Comparison of ENCODE assay signal across 8 cellular contexts in genomic region chr17:75996665-75997590, GRCh38. TPM values are rescaled to one million over a fixed set of nuclear protein-coding genes. Genes with fewer than 3 reads are reported as not detected.
DNase-seq lines count a peak whose midpoint lies in the region; ATAC-seq and TF ChIP-seq lines count a peak whose summit lies in the region.

No MANE protein-coding gene starts in this region.

- TF ChIP-seq CTCF in CD14-positive monocyte (IDR thresholded peaks at IDR 0.05) (no peak), HL-60 (IDR thresholded peaks at IDR 0.05; ENCODE audit: insufficient read depth, low read length) (no peak), activated B cell treated with CpG ODN at 0.5 μM for 24 hours (IDR thresholded peaks at IDR 0.05) (no peak)

- H3K36me3 Mint-ChIP-seq in CD14-positive monocyte, result peaks cover 26 to 63% of the 10 kb centered on the region in 2 donors
- H3K36me3 Mint-ChIP-seq in activated B cell treated with CpG ODN at 0.5 μM for 24 hours (ENCODE audit: low read depth), result peaks cover 25% of the 10 kb centered on the region

- H3K27ac Mint-ChIP-seq in CD14-positive monocyte (peak overlapping the region; percentile 78 to 92 (median 88)), activated B cell treated with CpG ODN at 0.5 μM for 24 hours (peak overlapping the region; percentile 64)

- peak overlapping the region; percentile 58 for H3K27ac ChIP-seq in HL-60 (replicated peaks)
- H3K27ac ChIP-seq in skin epidermis, result peak overlapping the region in 20 of 21 experiments; percentile 64 to 93 (median 80)

- H3K4me1 Mint-ChIP-seq in CD14-positive monocyte (peaks cover 26% of the 10 kb centered on the region), activated B cell treated with CpG ODN at 0.5 μM for 24 hours (peaks cover 19% of the 10 kb centered on the region)

- H3K4me3 ChIP-seq in HL-60 (replicated peaks; ENCODE audit: insufficient read depth, low read length), result no peak overlapping the region
- no peak overlapping the region for H3K4me3 ChIP-seq in skin epidermis

- CTCF ChIA-PET in activated B cell treated with CpG ODN at 0.5 μM for 24 hours (lab: Charles Lee), result interaction anchor here (0.6 to 1.3 kb wide), 3 partner anchors 9 to 302 kb away, joined by 3 to 5 read pairs (median 3); no protein-coding TSS in a partner anchor

- DNase-seq in CD14-positive monocyte (ENCODE audit: low spot score) (peak; percentile 66), HL-60 (ENCODE audit: low read depth in 1 of 2, low spot score in 1 of 2) (peak; percentile 78 to 89), activated B cell treated with CpG ODN at 0.5 μM for 24 hours (no peak), globus pallidus (ENCODE audit: low spot score) (peak; percentile 33), cerebellum (ENCODE audit: low spot score) (no peak), NCI-H82 (lab: John Stamatoyannopoulos, UW) (no peak), NCI-H1092 treated with DMSO at 0.1 percent for 48 hours (lab: John Stamatoyannopoulos, UW) (no peak)

- peaks cover 0 to 2% (median 0%) of the 10 kb centered on the region in 3 donors for H3K27me3 Mint-ChIP-seq in CD14-positive monocyte (ENCODE audit: low read depth in 3 of 3)
- no peaks in the 10 kb centered on the region for H3K27me3 Mint-ChIP-seq in activated B cell treated with CpG ODN at 0.5 μM for 24 hours

- H3K27me3 ChIP-seq in HL-60 (ENCODE audit: insufficient read depth, poor library complexity, severe bottlenecking), result no peaks in the 10 kb centered on the region

- POLR2A ChIA-PET in activated B cell treated with CpG ODN at 0.5 μM for 24 hours (lab: Charles Lee), result interaction anchor here (0.5 to 1.3 kb wide), 8 partner anchors 9 to 341 kb away, joined by 3 to 10 read pairs (median 4); partner anchors contain the start of genes ACOX1, TEN1 and TRIM65

- H3K9me3 Mint-ChIP-seq in CD14-positive monocyte, result no peaks in the 10 kb centered on the region
- H3K9me3 Mint-ChIP-seq in activated B cell treated with CpG ODN at 0.5 μM for 24 hours, result no peaks in the 10 kb centered on the region

- ATAC-seq in activated B cell treated with CpG ODN at 0.5 μM for 24 hours (ENCODE audit: low read depth), result peak; percentile 49

- intact Hi-C loops in CD14-positive monocyte (cut with micrococcal nuclease) (no loop called here), activated B cell treated with CpG ODN at 0.5 μM for 24 hours (cut with micrococcal nuclease) (loop anchor here (1.0 kb wide), 1 partner anchor 18 kb away; the partner anchor contains the start of genes ACOX1 and TEN1)

- H3K4me3 Mint-ChIP-seq in CD14-positive monocyte (peak overlapping the region; percentile 65 to 81), activated B cell treated with CpG ODN at 0.5 μM for 24 hours (peak overlapping the region; percentile 52)

RNA-seq across cellular contexts. Expression of gene CDK3, which starts 3.7 kb away (rescaled TPM):
- not detected for polyA plus RNA-seq in CD14-positive monocyte
- total RNA-seq in activated B cell treated with CpG ODN at 0.5 μM for 24 hours (11.4 and 14.1 TPM in 2 replicates), cerebellum (2.1 TPM)

RNA-seq across cellular contexts. Expression of gene TEN1, which starts 17.9 kb away (rescaled TPM):
- polyA plus RNA-seq in CD14-positive monocyte, result 10 to 100 TPM; 22.4 to 31.3 TPM
- total RNA-seq in activated B cell treated with CpG ODN at 0.5 μM for 24 hours (22.7 and 23.2 TPM in 2 replicates), cerebellum (7.5 TPM)

RNA-seq across cellular contexts. Expression of gene ACOX1, which starts 18.0 kb away (rescaled TPM):
- polyA plus RNA-seq in CD14-positive monocyte, result 10 to 100 TPM; 49.2 to 49.7 TPM
- total RNA-seq in activated B cell treated with CpG ODN at 0.5 μM for 24 hours, result 23.3 and 25.8 TPM in 2 replicates
- 55.6 TPM for total RNA-seq in cerebellum

RNA-seq across cellular contexts. Expression of gene EVPL, which starts 30.2 kb away (rescaled TPM):
- polyA plus RNA-seq in CD14-positive monocyte, result not detected
- not detected in 2 replicates for total RNA-seq in activated B cell treated with CpG ODN at 0.5 μM for 24 hours
- not detected for total RNA-seq in cerebellum

RNA-seq across cellular contexts. Expression of gene FBF1, which starts 56.1 kb away (rescaled TPM):
- under 1 TPM; 0.32 to 0.62 TPM for polyA plus RNA-seq in CD14-positive monocyte
- total RNA-seq in activated B cell treated with CpG ODN at 0.5 μM for 24 hours (13.2 and 15.1 TPM in 2 replicates), cerebellum (22.4 TPM)

Comparison
In these comparisons a context has a peak if more than half of its experiments do, and no peak if none do; other contexts are left out.
1. DNase-seq: peak in CD14-positive monocyte (single experiment), HL-60 (2 of 2) and globus pallidus (single experiment); none in activated B cell treated with CpG ODN at 0.5 μM for 24 hours (single experiment), cerebellum (single experiment), NCI-H82 (single experiment) and NCI-H1092 treated with DMSO at 0.1 percent for 48 hours (single experiment).